Comparison of ENCODE assay signal across 9 cellular contexts in the genomic region with DNA sequence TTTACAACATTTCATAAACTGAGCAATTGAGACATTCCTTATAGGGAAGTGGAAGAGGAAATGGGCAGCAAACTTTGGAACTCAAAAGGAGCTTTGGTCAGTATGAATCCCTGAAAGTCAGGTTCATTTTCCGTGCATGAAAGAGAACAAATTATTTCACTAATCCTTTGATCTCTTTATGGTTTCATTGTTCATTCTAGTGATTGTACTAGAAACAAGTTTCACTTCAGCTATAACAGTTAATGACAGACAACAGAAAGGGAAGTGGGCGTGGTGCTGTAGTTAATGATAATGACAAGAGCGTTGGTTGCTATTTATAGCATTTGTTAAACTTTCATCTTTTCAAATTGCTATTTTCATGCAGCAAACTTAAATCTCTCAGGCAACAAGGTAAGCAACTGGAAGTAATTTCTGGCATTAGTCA.
DNase-seq lines count a peak whose midpoint lies in the region; ATAC-seq, FAIRE-seq and TF ChIP-seq lines count a peak whose summit lies in the region.
"Had no signal": no experiment of that assay in that cellular context is flagged by ENCODE, and none has a peak within 500 bp of the region (broad histone marks: within the 10 kb centered on the region; RNA-seq: fewer than 3 reads in every experiment).

No MANE protein-coding gene starts in this region.

- intact Hi-C loops in CD14-positive monocyte (cut with micrococcal nuclease): loop anchor here in 1 of 2 donors (10.0 kb wide), 1 partner anchor 122 kb away; no protein-coding TSS in a partner anchor

- no peak overlapping the region for H3K4me3 Mint-ChIP-seq in central memory CD8-positive, alpha-beta T cell
- H3K4me3 Mint-ChIP-seq in CD14-positive monocyte: peak overlapping the region in 1 of 2 donors; percentile 87

- TF ChIP-seq CTCF in GM12865 (IDR thresholded peaks at IDR 0.05; ENCODE audit: insufficient read depth, low read depth, low read length, missing control alignments) (no peak), CD14-positive monocyte (IDR thresholded peaks at IDR 0.05) (no peak)

- peak; percentile 31 for DNase-seq in GM12865 (ENCODE audit: low read depth)
- DNase-seq in central memory CD8-positive, alpha-beta T cell (ENCODE audit: low spot score in 2 of 2): no peak
- DNase-seq in NCI-H1092 (lab: John Stamatoyannopoulos, UW): no peak
- DNase-seq in CD14-positive monocyte (ENCODE audit: low spot score): no peak
- DNase-seq in T1000 (lab: John Stamatoyannopoulos, UW): no peak
- no peak for DNase-seq in frontal cortex (ENCODE audit: low spot score in 2 of 2)

- no peaks in the 10 kb centered on the region for H3K36me3 Mint-ChIP-seq in central memory CD8-positive, alpha-beta T cell (ENCODE audit: insufficient read depth)
- H3K36me3 Mint-ChIP-seq in CD14-positive monocyte: no peaks in the 10 kb centered on the region

- H3K27me3 Mint-ChIP-seq in central memory CD8-positive, alpha-beta T cell: peaks cover 17% of the 10 kb centered on the region
- no peaks in the 10 kb centered on the region for H3K27me3 Mint-ChIP-seq in CD14-positive monocyte (ENCODE audit: low read depth in 3 of 3)

- ATAC-seq in GM21447 (IDR thresholded peaks at IDR 0.05; ENCODE audit: unreplicated experiment) (peak; percentile 88), HG03378 (IDR thresholded peaks at IDR 0.05; ENCODE audit: unreplicated experiment) (peak; percentile 91)
- peak; percentile 43 for ATAC-seq in central memory CD8-positive, alpha-beta T cell (replicated peaks; ENCODE audit: extremely low read depth, poor library complexity, severe bottlenecking)

- no peak overlapping the region for H3K4me3 ChIP-seq in GM12865 (ENCODE audit: low read depth, low read length)

- no peaks in the 10 kb centered on the region for H3K9me3 Mint-ChIP-seq in central memory CD8-positive, alpha-beta T cell
- no peaks in the 10 kb centered on the region for H3K9me3 Mint-ChIP-seq in CD14-positive monocyte

- H3K27ac Mint-ChIP-seq in central memory CD8-positive, alpha-beta T cell (ENCODE audit: low read depth): no peak overlapping the region
- H3K27ac Mint-ChIP-seq in CD14-positive monocyte: peak overlapping the region in 1 of 7 donors; percentile 42

- H3K4me1 Mint-ChIP-seq in central memory CD8-positive, alpha-beta T cell: no peaks in the 10 kb centered on the region
- H3K4me1 Mint-ChIP-seq in CD14-positive monocyte: peaks cover 13% of the 10 kb centered on the region

- FAIRE-seq in frontal cortex (lab: Jason Lieb, UNC): no peak
- FAIRE-seq: TTC549 had no signal
